8 cellular contexts compared by ENCODE assay signal in genomic region chr15:29668120-29668602, GRCh38.
A peak's percentile ranks its signal among the peaks of the same experiment; 100 is the strongest.
DNase-seq lines count a peak whose midpoint lies in the region; ATAC-seq and TF ChIP-seq lines count a peak whose summit lies in the region.

No MANE protein-coding gene starts in this region.

- H3K4me1 ChIP-seq in fibroblast of lung (ENCODE audit: control insufficient read depth, extremely low read depth, insufficient read depth, low read length) = peaks cover 9% of the 10 kb centered on the region

- no peak overlapping the region for H3K9ac ChIP-seq in fibroblast of lung (ENCODE audit: insufficient read depth, low read length)

- no peak overlapping the region for H3K27ac Mint-ChIP-seq in natural killer cell treated with Interleukin-12 subunit alpha and Interleukin-12 subunit beta and Interleukin-15 and Interleukin-18, amount 100 ng/mL, for 72 hours

- H2AFZ ChIP-seq in fibroblast of lung (ENCODE audit: low read length) = no peak overlapping the region

- no peaks in the 10 kb centered on the region for H3K9me3 ChIP-seq in fibroblast of lung (ENCODE audit: control insufficient read depth, insufficient read depth, low read depth, low read length)

- no peak overlapping the region for H3K4me3 ChIP-seq in AG09309 (ENCODE audit: control insufficient read depth, low read depth, low read length)
- no peak overlapping the region for H3K4me3 ChIP-seq in fibroblast of lung (replicated peaks in 1 of 4; ENCODE audit: control extremely low read depth in 1 of 4, insufficient read depth in 1 of 4, low read depth in 3 of 4, low read length in 4 of 4)

- no peak overlapping the region for H3K27ac ChIP-seq in fibroblast of lung (ENCODE audit: insufficient read depth, low read length)

- H3K36me3 Mint-ChIP-seq in natural killer cell treated with Interleukin-12 subunit alpha and Interleukin-12 subunit beta and Interleukin-15 and Interleukin-18, amount 100 ng/mL, for 72 hours = no peaks in the 10 kb centered on the region

- TF ChIP-seq CTCF in AG09309 (IDR thresholded peaks at IDR 0.05; ENCODE audit: control insufficient read depth, insufficient read depth, low read depth, low read length, missing control alignments) = peak; percentile 69
- TF ChIP-seq CTCF in fibroblast of lung (conservative IDR thresholded peaks at IDR 0.05 in 1 of 2, IDR thresholded peaks at IDR 0.05 in 1 of 2; ENCODE audit: low read depth in 1 of 2, low read length in 2 of 2) = peak; percentile 84 to 89

- no peaks in the 10 kb centered on the region for H3K4me1 Mint-ChIP-seq in natural killer cell treated with Interleukin-12 subunit alpha and Interleukin-12 subunit beta and Interleukin-15 and Interleukin-18, amount 100 ng/mL, for 72 hours (ENCODE audit: low read depth in 2 of 2)

- DNase-seq in AG09309 (ENCODE audit: low read depth) (peak; percentile 39), NCI-H1092 treated with DMSO at 0.1 percent for 48 hours (lab: John Stamatoyannopoulos, UW) (peak; percentile 55), UCSD-AML1 (lab: John Stamatoyannopoulos, UW; ENCODE audit: unreplicated experiment) (peak; percentile 77), fibroblast of lung (ENCODE audit: low read depth in 2 of 2) (peak; percentile 85 to 90)
- DNase-seq in natural killer cell treated with Interleukin-12 subunit alpha and Interleukin-12 subunit beta and Interleukin-15 and Interleukin-18, amount 100 ng/mL, for 72 hours (ENCODE audit: low spot score) = no peak

- H3K79me2 ChIP-seq in fibroblast of lung (ENCODE audit: control insufficient read depth, insufficient read depth, low read length) = no peaks in the 10 kb centered on the region

- H3K9me3 Mint-ChIP-seq in natural killer cell treated with Interleukin-12 subunit alpha and Interleukin-12 subunit beta and Interleukin-15 and Interleukin-18, amount 100 ng/mL, for 72 hours = no peaks in the 10 kb centered on the region

- no peak overlapping the region for H3K4me2 ChIP-seq in fibroblast of lung (ENCODE audit: extremely low read depth, insufficient read depth, low read length)

- no peak overlapping the region for H3K4me3 Mint-ChIP-seq in natural killer cell treated with Interleukin-12 subunit alpha and Interleukin-12 subunit beta and Interleukin-15 and Interleukin-18, amount 100 ng/mL, for 72 hours

- H3K36me3 ChIP-seq in fibroblast of lung (ENCODE audit: control insufficient read depth, insufficient read depth, low read length) = no peaks in the 10 kb centered on the region

- H4K20me1 ChIP-seq in fibroblast of lung (ENCODE audit: control insufficient read depth, extremely low read depth, insufficient read depth, low read length) = no peaks in the 10 kb centered on the region

- ATAC-seq in GM18867 (IDR thresholded peaks at IDR 0.05; ENCODE audit: unreplicated experiment) (peak; percentile 79), HG03432 (IDR thresholded peaks at IDR 0.05; ENCODE audit: unreplicated experiment) (no peak), GM21360 (IDR thresholded peaks at IDR 0.05; ENCODE audit: unreplicated experiment) (no peak)
- ATAC-seq in natural killer cell treated with Interleukin-12 subunit alpha and Interleukin-12 subunit beta and Interleukin-15 and Interleukin-18, amount 100 ng/mL, for 72 hours = peak; percentile 64 to 71

- H3K27me3 ChIP-seq in fibroblast of lung (ENCODE audit: control insufficient read depth, insufficient read depth, low read length) = no peaks in the 10 kb centered on the region

- H3K27me3 Mint-ChIP-seq in natural killer cell treated with Interleukin-12 subunit alpha and Interleukin-12 subunit beta and Interleukin-15 and Interleukin-18, amount 100 ng/mL, for 72 hours = peaks cover 5 to 22% of the 10 kb centered on the region in 2 donors

Comparison
In these comparisons a context has a peak if more than half of its experiments do, and no peak if none do; other contexts are left out.
1. ATAC-seq: peak in GM18867 (single experiment) and natural killer cell treated with Interleukin-12 subunit alpha and Interleukin-12 subunit beta and Interleukin-15 and Interleukin-18, amount 100 ng/mL, for 72 hours (2 of 2); none in HG03432 (single experiment) and GM21360 (single experiment).